9 cellular contexts compared by ENCODE assay signal in genomic region chr2:36373149-36373880, GRCh38. TPM values are rescaled to one million over a fixed set of nuclear protein-coding genes. Genes with fewer than 3 reads are reported as not detected.
DNase-seq lines count a peak whose midpoint lies in the region; ATAC-seq and TF ChIP-seq lines count a peak whose summit lies in the region.
"Had no signal": no experiment of that assay in that cellular context is flagged by ENCODE, and none has a peak within 500 bp of the region (broad histone marks: within the 10 kb centered on the region; RNA-seq: fewer than 3 reads in every experiment).

No MANE protein-coding gene starts in this region.

- no peak overlapping the region for H3K4me3 Mint-ChIP-seq in stimulated activated memory B cell treated with anti-CD40 and anti-IgM and Interleukin-4, amounts not matched to agents 10 μg/mL and 1 μg/mL and 100 μg/mL, for 72 hours

- 0 out of 2 replicates have a peak overlapping the region, but pooled peaks have one; percentile 12 for H3K56ac ChIP-seq in IMR-90 (ENCODE audit: extremely low read depth, insufficient read depth, low read length)

- no peak overlapping the region for H3K4me3 ChIP-seq in IMR-90 (ENCODE audit: insufficient read depth, low read depth, low read length)
- H3K4me3 ChIP-seq in colonic mucosa: no peak overlapping the region
- no peak overlapping the region for H3K4me3 ChIP-seq in mucosa of descending colon

- CTCF ChIA-PET in IMR-90 (lab: Yijun Ruan, JAX): no interaction called here

- H2BK120ac ChIP-seq in IMR-90 (ENCODE audit: low read depth, low read length): peak overlapping the region; percentile 29; the same call in 1 of the 2 replicates

- POLR2A ChIA-PET in IMR-90 (lab: Charles Lee; ENCODE audit: unreplicated experiment): no interaction called here

- DNase-seq in AG08395 (ENCODE audit: low spot score) (peak; percentile 45), IMR-90 (peak; percentile 70), colonic mucosa (peak; percentile 61), mucosa of descending colon (peak in 1 of 3 donors; percentile 59), GM19240 (ENCODE audit: insufficient read length, low spot score) (no peak), RPMI8226 (no peak)

- no peaks in the 10 kb centered on the region for H3K9me3 Mint-ChIP-seq in stimulated activated memory B cell treated with anti-CD40 and anti-IgM and Interleukin-4, amounts not matched to agents 10 μg/mL and 1 μg/mL and 100 μg/mL, for 72 hours
- H3K9me3 Mint-ChIP-seq: activated naive CD4-positive, alpha-beta T cell treated with anti-CD3 and anti-CD28 coated beads, Interleukin-2, amount 50 U/mL, for 72 hours had no signal

- H3K14ac ChIP-seq in IMR-90 (replicated peaks; ENCODE audit: low read depth, low read length): peak overlapping the region; percentile 11; the same call in 1 of the 2 replicates

- peak overlapping the region; percentile 43 for H2BK5ac ChIP-seq in IMR-90 (ENCODE audit: low read depth, low read length, poor library complexity, severe bottlenecking)

- no TSS peak for BruUV-seq in IMR-90 (replicated peaks; lab: Mats Ljungman, UMichigan)

- 81% methylated on average over 5 of the region's 8 CpGs; no CpG with 5 or more reads in 1 of the 2 experiments for WGBS in IMR-90 (ENCODE audit: extremely low coverage in 2 of 2, insufficient read length in 1 of 2), 2 experiments

- peak overlapping the region; percentile 30; the same call in 1 of the 2 replicates for H2BK20ac ChIP-seq in IMR-90 (ENCODE audit: low read depth, low read length)

- H3K9ac ChIP-seq in IMR-90 (ENCODE audit: low read depth, low read length): no peak overlapping the region
- peak overlapping the region in 1 of 2 donors; percentile 53 for H3K9ac ChIP-seq in colonic mucosa (ENCODE audit: low read depth in 2 of 2, low read length in 2 of 2)

- peak overlapping the region; percentile 1; the same call in 1 of the 2 replicates for H3K27ac ChIP-seq in IMR-90 (ENCODE audit: insufficient read depth, low read length)
- H3K27ac ChIP-seq in colonic mucosa: peak overlapping the region; percentile 79

- TF ChIP-seq CTCF in IMR-90 (conservative IDR thresholded peaks at IDR 0.05; ENCODE audit: low read depth, low read length) (no peak), colonic mucosa (IDR thresholded peaks at IDR 0.05) (no peak), mucosa of descending colon (IDR thresholded peaks at IDR 0.05) (no peak)

- H3K9me3 ChIP-seq in IMR-90 (ENCODE audit: control insufficient read depth, insufficient read depth, low read length) (no peaks in the 10 kb centered on the region), colonic mucosa (no peaks in the 10 kb centered on the region), mucosa of descending colon (no peaks in the 10 kb centered on the region)

- H3K4me1 ChIP-seq in IMR-90 (ENCODE audit: control insufficient read depth, insufficient read depth, low read length): peaks cover 41% of the 10 kb centered on the region
- peaks cover 9% of the 10 kb centered on the region for H3K4me1 ChIP-seq in colonic mucosa
- peaks cover 62% of the 10 kb centered on the region for H3K4me1 ChIP-seq in mucosa of descending colon (ENCODE audit: low read depth)

- H3K4me2 ChIP-seq in IMR-90 (ENCODE audit: low read depth, low read length): peak overlapping the region; percentile 63

- H3K36me3 Mint-ChIP-seq in stimulated activated memory B cell treated with anti-CD40 and anti-IgM and Interleukin-4, amounts not matched to agents 10 μg/mL and 1 μg/mL and 100 μg/mL, for 72 hours: no peaks in the 10 kb centered on the region
- H3K36me3 Mint-ChIP-seq: activated naive CD4-positive, alpha-beta T cell treated with anti-CD3 and anti-CD28 coated beads, Interleukin-2, amount 50 U/mL, for 72 hours had no signal

- H3K9me1 ChIP-seq in IMR-90 (ENCODE audit: insufficient read depth, low read length): peaks cover 45% of the 10 kb centered on the region

- no peak overlapping the region for H2BK15ac ChIP-seq in IMR-90 (ENCODE audit: low read depth, low read length)

- peak overlapping the region in 1 of 2 experiments; percentile 4; a peak in 1 of 4 replicates for H4K8ac ChIP-seq in IMR-90 (ENCODE audit: low read depth in 2 of 2, low read length in 2 of 2)

- in situ Hi-C loops in IMR-90 (cut with MboI; ENCODE audit: low sequenced_read_pairs): no loop called here

- peaks cover 9% of the 10 kb centered on the region for H3K27me3 Mint-ChIP-seq in stimulated activated memory B cell treated with anti-CD40 and anti-IgM and Interleukin-4, amounts not matched to agents 10 μg/mL and 1 μg/mL and 100 μg/mL, for 72 hours

- no peak overlapping the region for H2AK9ac ChIP-seq in IMR-90 (replicated peaks; ENCODE audit: low read depth, low read length, poor library complexity)

- peaks cover 6% of the 10 kb centered on the region for H3K36me3 ChIP-seq in IMR-90 (ENCODE audit: control insufficient read depth, insufficient read depth, low read length)
- no peaks in the 10 kb centered on the region for H3K36me3 ChIP-seq in colonic mucosa
- H3K36me3 ChIP-seq in mucosa of descending colon (ENCODE audit: low read depth): no peaks in the 10 kb centered on the region

- peak overlapping the region; percentile 22; the same call in 1 of the 2 replicates for H4K91ac ChIP-seq in IMR-90 (ENCODE audit: insufficient read depth, low read depth, low read length)

- H3K18ac ChIP-seq in IMR-90 (ENCODE audit: low read depth, low read length): peak overlapping the region; percentile 57; the same call in 1 of the 2 replicates

- H4K5ac ChIP-seq in IMR-90 (ENCODE audit: low read depth, low read length): no peak overlapping the region; the same call in 1 of the 2 replicates

- intact Hi-C loops in IMR-90 (cut with micrococcal nuclease) (loop anchor here (5.0 kb wide), 1 partner anchor 114 kb away; no protein-coding TSS in a partner anchor), colonic mucosa (cut with DNase I) (no loop called here), mucosa of descending colon (cut with DNase I, micrococcal nuclease) (no loop called here)

- TF ChIP-seq RAD21 in IMR-90 (IDR thresholded peaks at IDR 0.05; ENCODE audit: low read length): no peak

- no peaks in the 10 kb centered on the region for H3K4me1 Mint-ChIP-seq in stimulated activated memory B cell treated with anti-CD40 and anti-IgM and Interleukin-4, amounts not matched to agents 10 μg/mL and 1 μg/mL and 100 μg/mL, for 72 hours

- ATAC-seq in IMR-90 (ENCODE audit: low read depth) (no peak; the same call in 1 of the 2 replicates), mucosa of descending colon (peak; percentile 77), GM21367 (IDR thresholded peaks at IDR 0.05; ENCODE audit: unreplicated experiment) (no peak)
- ATAC-seq in stimulated activated memory B cell treated with anti-CD40 and anti-IgM and Interleukin-4, amounts not matched to agents 10 μg/mL and 1 μg/mL and 100 μg/mL, for 72 hours: no peak

- no peaks in the 10 kb centered on the region for H3K27me3 ChIP-seq in IMR-90 (ENCODE audit: control insufficient read depth, insufficient read depth, low read length)
- no peaks in the 10 kb centered on the region for H3K27me3 ChIP-seq in colonic mucosa

- H2AFZ ChIP-seq in IMR-90 (replicated peaks; ENCODE audit: low read length, poor library complexity): no peak overlapping the region

- H2AK5ac ChIP-seq in IMR-90 (ENCODE audit: low read depth, low read length): peak overlapping the region; percentile 24; the same call in 1 of the 2 replicates

- H3K23ac ChIP-seq in IMR-90 (ENCODE audit: low read depth, low read length): peak overlapping the region; percentile 49; the same call in 1 of the 2 replicates

- TF ChIP-seq POLR2A in IMR-90 (IDR thresholded peaks at IDR 0.05; ENCODE audit: low read depth, low read length): no peak

- dilution Hi-C loops in IMR-90 (cut with HindIII; ENCODE audit: low sequenced_read_pairs, unreplicated experiment): no loop called here

- peaks cover 0 to 68% of the 10 kb centered on the region in 2 experiments; a peak in 3 of 4 replicates for H3K79me1 ChIP-seq in IMR-90 (ENCODE audit: low read depth in 1 of 2, low read length in 2 of 2)

- H3K27ac Mint-ChIP-seq in stimulated activated memory B cell treated with anti-CD40 and anti-IgM and Interleukin-4, amounts not matched to agents 10 μg/mL and 1 μg/mL and 100 μg/mL, for 72 hours: no peak overlapping the region

- H4K20me1 ChIP-seq in IMR-90 (ENCODE audit: insufficient read depth, low read length): peaks cover 92% of the 10 kb centered on the region

- H3K4ac ChIP-seq in IMR-90 (ENCODE audit: low read depth, low read length): peak overlapping the region; percentile 46

TF ChIP-seq in IMR-90, 13 proteins besides CTCF, POLR2A, EP300 and RAD21:
- TF ChIP-seq FOS (IDR thresholded peaks at IDR 0.05; ENCODE audit: low read depth, low read length) (no peak), CEBPB (IDR thresholded peaks at IDR 0.05; ENCODE audit: low read depth, low read length) (peak; percentile 82)
TF ChIP-seq in IMR-90: peak in this region for 1.

RNA-seq across cellular contexts. Expression of gene CRIM1, which starts 17.7 kb away (rescaled TPM):
- total RNA-seq in IMR-90 (2012; rRNA removed): 436 and 490 TPM in 2 replicates
- polyA plus RNA-seq in IMR-90 (2012; rRNA removed): 285 and 316 TPM in 2 replicates
- polyA plus RNA-seq in IMR-90 (2012; cell fraction: cytosol; rRNA removed): 203 and 263 TPM in 2 replicates
- polyA plus RNA-seq in IMR-90 (2012; cell fraction: nucleus; rRNA removed; ENCODE audit: low replicate concordance): 109 and 133 TPM in 2 replicates
- 10 to 100 TPM; 55.7 to 90.7 TPM for total RNA-seq in colonic mucosa
- 100 to 1,000 TPM in 1 of 3 donors, 10 to 100 TPM in 2; 66.9 to 104 (median 85.8) TPM for total RNA-seq in mucosa of descending colon

Comparison
In these comparisons a context has a peak if more than half of its experiments do, and no peak if none do; other contexts are left out.
1. DNase-seq: peak in AG08395 (single experiment), IMR-90 (single experiment) and colonic mucosa (single experiment); none in GM19240 (single experiment) and RPMI8226 (single experiment).